17 cellular contexts compared by ENCODE assay signal in the genomic region with DNA sequence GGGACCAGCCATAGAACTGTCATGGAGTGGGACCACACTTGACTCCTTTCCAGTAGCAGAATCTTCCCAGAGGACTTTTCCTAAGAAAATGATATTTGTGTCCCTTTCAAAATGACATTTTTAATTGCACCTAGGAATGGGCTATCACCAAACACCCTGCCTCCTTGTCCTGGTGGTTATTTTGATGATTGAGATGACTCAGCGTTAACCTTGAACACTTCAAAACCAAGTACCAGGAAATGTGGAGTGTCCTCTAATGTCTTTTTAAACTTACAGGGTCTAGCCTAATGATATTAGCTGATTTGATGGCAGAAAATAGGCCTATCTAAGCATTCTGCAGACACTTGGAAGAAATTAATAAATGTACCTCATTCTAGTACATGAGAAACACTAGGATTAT.
A peak's percentile ranks its signal among the peaks of the same experiment; 100 is the strongest.
DNase-seq lines count a peak whose midpoint lies in the region; ATAC-seq, FAIRE-seq and TF ChIP-seq lines count a peak whose summit lies in the region.
"Had no signal": no experiment of that assay in that cellular context is flagged by ENCODE, and none has a peak within 500 bp of the region (broad histone marks: within the 10 kb centered on the region; RNA-seq: fewer than 3 reads in every experiment).

No MANE protein-coding gene starts in this region.

- H3K4me1 ChIP-seq in KMS-11 (ENCODE audit: low read depth, poor library complexity, severe bottlenecking): peaks cover 40% of the 10 kb centered on the region
- peaks cover 0 to 7% (median 4%) of the 10 kb centered on the region in 4 experiments; a peak in 2 of 7 replicates for H3K4me1 ChIP-seq in H1 (replicated peaks in 1 of 4; ENCODE audit: control insufficient read depth in 3 of 4, insufficient read depth in 4 of 4, low read length in 3 of 4)
- H3K4me1 ChIP-seq: Peyer's patch had no signal

- H3K79me2 ChIP-seq in KMS-11 (ENCODE audit: insufficient read depth, low read depth): no peaks in the 10 kb centered on the region
- H3K79me2 ChIP-seq in H1 (ENCODE audit: control insufficient read depth in 1 of 2, insufficient read depth in 2 of 2, low read length in 2 of 2): no peaks in the 10 kb centered on the region

- H3K14ac ChIP-seq in H1 (ENCODE audit: insufficient read length): no peak overlapping the region

- H2BK120ac ChIP-seq in H1 (replicated peaks; ENCODE audit: low read depth, low read length): no peak overlapping the region

- H2BK12ac ChIP-seq in H1 (ENCODE audit: low read depth, low read length): no peak overlapping the region

- POLR2A ChIA-PET in H1 (lab: Charles Lee; ENCODE audit: partially characterized antibody): no interaction called here

- H3K36me3 ChIP-seq in KMS-11 (ENCODE audit: insufficient read depth): no peaks in the 10 kb centered on the region
- no peaks in the 10 kb centered on the region for H3K36me3 ChIP-seq in H1 (ENCODE audit: control insufficient read depth in 2 of 4, insufficient read depth in 4 of 4, low read length in 3 of 4)
- H3K36me3 ChIP-seq: Peyer's patch had no signal

- H2BK20ac ChIP-seq in H1 (ENCODE audit: low read length): no peak overlapping the region

- no peak overlapping the region for H3K4ac ChIP-seq in H1 (replicated peaks; ENCODE audit: insufficient read length, low read depth, low read length)

- no peak overlapping the region for H3K23ac ChIP-seq in H1 (ENCODE audit: insufficient read length)

- no peaks in the 10 kb centered on the region for H3K9me3 ChIP-seq in H1 (ENCODE audit: insufficient read depth in 2 of 2, low read depth in 1 of 2, low read length in 1 of 2)
- H3K9me3 ChIP-seq: Caco-2, Peyer's patch had no signal

- no peak overlapping the region for H2BK5ac ChIP-seq in H1 (ENCODE audit: low read depth, low read length)

- no peak overlapping the region for H3K56ac ChIP-seq in H1 (replicated peaks; ENCODE audit: insufficient read length, low read depth, low read length)

- no peak for TF ChIP-seq RAD21 in H1 (IDR thresholded peaks at IDR 0.05 in 1 of 2, conservative IDR thresholded peaks at IDR 0.05 in 1 of 2; ENCODE audit: low read depth in 2 of 2, low read length in 2 of 2)

- H3K9ac ChIP-seq in KMS-11 (no peak overlapping the region), H1 (replicated peaks in 1 of 4; ENCODE audit: extremely low read depth in 1 of 4, low read depth in 3 of 4, low read length in 3 of 4) (no peak overlapping the region)

- no peak overlapping the region for H3K4me3 ChIP-seq in KMS-11 (IDR thresholded peaks at IDR 0.05; ENCODE audit: insufficient read depth, low read depth, low read length)
- no peak overlapping the region for H3K4me3 ChIP-seq in H1 (ENCODE audit: extremely low read depth in 1 of 4, insufficient read depth in 2 of 4, low read depth in 3 of 4, low read length in 4 of 4)
- H3K4me3 ChIP-seq: Peyer's patch had no signal

- H4K20me1 ChIP-seq in KMS-11 (ENCODE audit: insufficient read depth): no peaks in the 10 kb centered on the region
- H4K20me1 ChIP-seq in H1 (replicated peaks in 1 of 2; ENCODE audit: control insufficient read depth in 1 of 2, insufficient read depth in 2 of 2, low read length in 2 of 2): no peaks in the 10 kb centered on the region

- H4K8ac ChIP-seq in H1 (ENCODE audit: extremely low read depth, insufficient read depth, low read length): no peak overlapping the region

- TF ChIP-seq CTCF in KMS-11 (conservative IDR thresholded peaks at IDR 0.05; ENCODE audit: low read depth, low read length) (no peak), H1 (IDR thresholded peaks at IDR 0.05; ENCODE audit: control extremely low read depth in 1 of 3, insufficient read depth in 1 of 3, low read depth in 1 of 3, low read length in 3 of 3) (no peak)

- DNase-seq in NCI-H1436 (lab: John Stamatoyannopoulos, UW) (peak; percentile 10), NCI-H1436 treated with DMSO at 0.1 percent for 48 hours (lab: John Stamatoyannopoulos, UW) (no peak), DMS53 (lab: John Stamatoyannopoulos, UW) (peak; percentile 43), H1 (ENCODE audit: low read depth in 1 of 2, low spot score in 2 of 2) (no peak), DMS 273 treated with DMSO at 0.1 percent for 48 hours (lab: John Stamatoyannopoulos, UW) (no peak), NCI-H82 (lab: John Stamatoyannopoulos, UW) (no peak)
- DNase-seq: Caco-2; CD4-positive, alpha-beta T cell; DND-41; NCI-H1105; NCI-H1694 treated with DMSO at 0.1 percent for 48 hours; NCI-H2227 treated with DMSO at 0.1 percent for 48 hours; NCI-H524 treated with DMSO at 0.1 percent for 48 hours; Peyer's patch had no signal

- H3K4me2 ChIP-seq in KMS-11: peak overlapping the region; percentile 26; the same call in 1 of the 2 replicates
- H3K4me2 ChIP-seq in H1 (ENCODE audit: insufficient read depth in 1 of 2, low read depth in 2 of 2, low read length in 2 of 2): no peak overlapping the region

- no peaks in the 10 kb centered on the region for H3K79me1 ChIP-seq in H1 (ENCODE audit: low read depth, low read length)

- WGBS in H1 (ENCODE audit: extremely low coverage in 1 of 2, insufficient coverage in 1 of 2, insufficient read length in 1 of 2, insufficient replicate concordance in 2 of 2, low coverage in 1 of 2, low lambda C conversion rate in 2 of 2, missing lambda C conversion rate in 1 of 2), 2 experiments: 100% methylated on average over 1 of the region's 1 CpG; no CpG with 5 or more reads in 1 of the 2 experiments

- no peak for TF ChIP-seq POLR2A in H1 (IDR thresholded peaks at IDR 0.05; ENCODE audit: control extremely low read depth in 1 of 2, low read depth in 2 of 2, low read length in 2 of 2)

- FAIRE-seq in H1 (lab: Jason Lieb, UNC): no peak

- H3K27ac ChIP-seq in KMS-11 (no peak overlapping the region), H1 (ENCODE audit: low read depth, low read length) (no peak overlapping the region)
- H3K27ac ChIP-seq: Peyer's patch had no signal

- H4K5ac ChIP-seq in H1 (ENCODE audit: insufficient read length, low read depth, low read length): no peak overlapping the region

- H3K27me3 ChIP-seq in KMS-11 (ENCODE audit: insufficient read depth, low read depth) (no peaks in the 10 kb centered on the region), H1 (replicated peaks in 1 of 4; ENCODE audit: control insufficient read depth in 3 of 4, extremely low read depth in 1 of 4, insufficient read depth in 3 of 4, low read length in 3 of 4) (no peaks in the 10 kb centered on the region)
- H3K27me3 ChIP-seq: Peyer's patch had no signal

- no peak overlapping the region for H2AFZ ChIP-seq in KMS-11 (ENCODE audit: low read depth)
- H2AFZ ChIP-seq in H1 (ENCODE audit: low read length): no peak overlapping the region

- no peak overlapping the region for H2AK5ac ChIP-seq in H1 (ENCODE audit: low read depth, low read length)

- no peaks in the 10 kb centered on the region for H3K23me2 ChIP-seq in H1 (ENCODE audit: low read depth, low read length)

- H2BK15ac ChIP-seq in H1 (ENCODE audit: low read length): no peak overlapping the region

- H4K91ac ChIP-seq in H1 (replicated peaks; ENCODE audit: insufficient read length, low read length): no peak overlapping the region

- CTCF ChIA-PET in H1 (lab: Charles Lee; ENCODE audit: partially characterized antibody): no interaction called here

- no peak for TF ChIP-seq EP300 in H1 (IDR thresholded peaks at IDR 0.05; ENCODE audit: borderline replicate concordance in 1 of 2, low read depth in 2 of 2, low read length in 2 of 2)

- ATAC-seq in HG02623 (IDR thresholded peaks at IDR 0.05; ENCODE audit: unreplicated experiment): no peak
- ATAC-seq: Right ventricle myocardium inferior had no signal

- H3K18ac ChIP-seq in H1 (ENCODE audit: extremely low read depth, low read length): no peak overlapping the region

TF ChIP-seq in H1, 55 proteins besides CTCF, POLR2A, EP300 and RAD21:
- TF ChIP-seq SRF (IDR thresholded peaks at IDR 0.05; ENCODE audit: low read depth, low read length): no peak
- TF ChIP-seq MAFK (IDR thresholded peaks at IDR 0.05; ENCODE audit: low read depth, low read length): peak; percentile 59

Comparison
In these comparisons a context has a peak if more than half of its experiments do, and no peak if none do; other contexts are left out.
1. DNase-seq: peak in NCI-H1436 (single experiment) and DMS53 (single experiment); none in NCI-H1436 treated with DMSO at 0.1 percent for 48 hours (single experiment), H1 (0 of 2), DMS 273 treated with DMSO at 0.1 percent for 48 hours (single experiment) and NCI-H82 (single experiment).